Comparison of ENCODE assay signal across 16 cellular contexts in genomic region chr14:72679106-72679505, GRCh38.
DNase-seq lines count a peak whose midpoint lies in the region; ATAC-seq and TF ChIP-seq lines count a peak whose summit lies in the region.
"Had no signal": no experiment of that assay in that cellular context is flagged by ENCODE, and none has a peak within 500 bp of the region (broad histone marks: within the 10 kb centered on the region; RNA-seq: fewer than 3 reads in every experiment).

No MANE protein-coding gene starts in this region.

- intact Hi-C loops in Right ventricle myocardium superior (cut with DNase I) = no loop called here
- intact Hi-C loops in aorta (cut with DNase I) = no loop called here
- intact Hi-C loops in activated CD4-positive, alpha-beta T cell treated with anti-CD3 and anti-CD28 coated beads for 36 hours (cut with DNase I, micrococcal nuclease) = no loop called here

- no peaks in the 10 kb centered on the region for H3K36me3 Mint-ChIP-seq in activated CD4-positive, alpha-beta T cell treated with anti-CD3 and anti-CD28 coated beads for 36 hours (ENCODE audit: low read depth)

- H3K27ac ChIP-seq in right atrium auricular region (no peak overlapping the region), aorta (ENCODE audit: low read depth in 1 of 2, low read length in 2 of 2) (no peak overlapping the region)
- H3K27ac ChIP-seq: parathyroid adenoma had no signal

- peak; percentile 76 for ATAC-seq in Right ventricle myocardium superior (ENCODE audit: poor library complexity)
- peak; percentile 21 for ATAC-seq in aorta (ENCODE audit: low FRiP score)
- ATAC-seq in activated CD4-positive, alpha-beta T cell treated with anti-CD3 and anti-CD28 coated beads for 36 hours = no peak
- ATAC-seq: activated T-cell treated with anti-CD3 and anti-CD28 coated beads, Interleukin-2, amount 50 U/mL, for 4 hours; K562 had no signal

- H3K4me1 ChIP-seq in right atrium auricular region (peaks cover 0 to 8% of the 10 kb centered on the region in 2 donors), aorta (ENCODE audit: control insufficient read depth in 1 of 2, insufficient read depth in 2 of 2, low read length in 2 of 2) (no peaks in the 10 kb centered on the region)

- POLR2A ChIA-PET in activated CD4-positive, alpha-beta T cell treated with anti-CD3 and anti-CD28 coated beads for 36 hours (lab: Charles Lee) = no interaction called here

- no peaks in the 10 kb centered on the region for H3K9me3 Mint-ChIP-seq in activated CD4-positive, alpha-beta T cell treated with anti-CD3 and anti-CD28 coated beads for 36 hours (ENCODE audit: low read depth)
- H3K9me3 Mint-ChIP-seq: activated T-cell treated with anti-CD3 and anti-CD28 coated beads, Interleukin-2, amount 50 U/mL, for 4 hours had no signal

- TF ChIP-seq CTCF in right atrium auricular region (IDR thresholded peaks at IDR 0.05) = no peak

- DNase-seq in Right ventricle myocardium superior (peak; percentile 57), right atrium auricular region (ENCODE audit: low spot score) (no peak), cerebellar nuclear complex (lab: John Stamatoyannopoulos, UW) (peak; percentile 35 to 82), iris pigment epithelial cell (ENCODE audit: low read depth) (peak; percentile 59), aorta (no peak), NOMO-1 (lab: John Stamatoyannopoulos, UW; ENCODE audit: unreplicated experiment in 2 of 2) (no peak)
- DNase-seq in activated naive CD4-positive, alpha-beta T cell treated with Interleukin-2 at 50 U/mL for 16 hours = no peak
- no peak for DNase-seq in activated CD4-positive, alpha-beta T cell treated with anti-CD3 and anti-CD28 coated beads for 36 hours
- DNase-seq: activated CD4-positive, alpha-beta T cell treated with anti-CD3 and anti-CD28 coated beads, Interleukin-2, amount 10 ng/mL, durations not matched to agents 7 days and 5 days; activated T-cell treated with anti-CD3 and anti-CD28 coated beads, Interleukin-2, amount 50 U/mL, for 4 hours; Calu3; cortex of kidney; NCI-H187 treated with DMSO at 0.1 percent for 48 hours; T1000 had no signal

- no peak overlapping the region for H3K4me3 ChIP-seq in right atrium auricular region
- H3K4me3 ChIP-seq in aorta (ENCODE audit: low read length in 2 of 2) = no peak overlapping the region
- H3K4me3 ChIP-seq: K562 had no signal

- no peaks in the 10 kb centered on the region for H3K27me3 Mint-ChIP-seq in activated CD4-positive, alpha-beta T cell treated with anti-CD3 and anti-CD28 coated beads for 36 hours

- WGBS in aorta, 2 donors = 10 to 16% methylated on average over 14 of the region's 14 CpGs

- CTCF ChIA-PET in activated CD4-positive, alpha-beta T cell treated with anti-CD3 and anti-CD28 coated beads for 36 hours (lab: Charles Lee) = no interaction called here

- H3K9me3 ChIP-seq in right atrium auricular region (no peaks in the 10 kb centered on the region), aorta (ENCODE audit: control insufficient read depth, low read length) (no peaks in the 10 kb centered on the region)

- H3K27ac Mint-ChIP-seq in activated CD4-positive, alpha-beta T cell treated with anti-CD3 and anti-CD28 coated beads for 36 hours = no peak overlapping the region
- H3K27ac Mint-ChIP-seq: activated CD4-positive, alpha-beta T cell treated with anti-CD3 and anti-CD28 coated beads, Interleukin-2, amount 10 ng/mL, durations not matched to agents 7 days and 5 days had no signal

- H3K36me3 ChIP-seq in right atrium auricular region (no peaks in the 10 kb centered on the region), aorta (ENCODE audit: control insufficient read depth in 1 of 2, insufficient read depth in 2 of 2, low read length in 1 of 2) (no peaks in the 10 kb centered on the region)

- no peak overlapping the region for H3K4me3 Mint-ChIP-seq in activated CD4-positive, alpha-beta T cell treated with anti-CD3 and anti-CD28 coated beads for 36 hours
- H3K4me3 Mint-ChIP-seq: activated CD4-positive, alpha-beta T cell treated with anti-CD3 and anti-CD28 coated beads, Interleukin-2, amount 10 ng/mL, durations not matched to agents 7 days and 5 days; activated T-cell treated with anti-CD3 and anti-CD28 coated beads, Interleukin-2, amount 50 U/mL, for 4 hours had no signal

- H3K4me1 Mint-ChIP-seq in activated CD4-positive, alpha-beta T cell treated with anti-CD3 and anti-CD28 coated beads for 36 hours = no peaks in the 10 kb centered on the region
- H3K4me1 Mint-ChIP-seq: activated CD4-positive, alpha-beta T cell treated with anti-CD3 and anti-CD28 coated beads, Interleukin-2, amount 10 ng/mL, durations not matched to agents 7 days and 5 days had no signal

- H3K27me3 ChIP-seq in right atrium auricular region = no peaks in the 10 kb centered on the region
- no peaks in the 10 kb centered on the region for H3K27me3 ChIP-seq in aorta (ENCODE audit: control insufficient read depth in 1 of 2, insufficient read depth in 2 of 2, low read length in 1 of 2)

Comparison
In these comparisons a context has a peak if more than half of its experiments do, and no peak if none do; other contexts are left out.
1. DNase-seq: peak in Right ventricle myocardium superior (single experiment), cerebellar nuclear complex (2 of 2) and iris pigment epithelial cell (single experiment); none in right atrium auricular region (single experiment), aorta (0 of 2), NOMO-1 (0 of 2), activated naive CD4-positive, alpha-beta T cell treated with Interleukin-2 at 50 U/mL for 16 hours (single experiment) and activated CD4-positive, alpha-beta T cell treated with anti-CD3 and anti-CD28 coated beads for 36 hours (single experiment).